12 cellular contexts compared by ENCODE assay signal in the genomic region with DNA sequence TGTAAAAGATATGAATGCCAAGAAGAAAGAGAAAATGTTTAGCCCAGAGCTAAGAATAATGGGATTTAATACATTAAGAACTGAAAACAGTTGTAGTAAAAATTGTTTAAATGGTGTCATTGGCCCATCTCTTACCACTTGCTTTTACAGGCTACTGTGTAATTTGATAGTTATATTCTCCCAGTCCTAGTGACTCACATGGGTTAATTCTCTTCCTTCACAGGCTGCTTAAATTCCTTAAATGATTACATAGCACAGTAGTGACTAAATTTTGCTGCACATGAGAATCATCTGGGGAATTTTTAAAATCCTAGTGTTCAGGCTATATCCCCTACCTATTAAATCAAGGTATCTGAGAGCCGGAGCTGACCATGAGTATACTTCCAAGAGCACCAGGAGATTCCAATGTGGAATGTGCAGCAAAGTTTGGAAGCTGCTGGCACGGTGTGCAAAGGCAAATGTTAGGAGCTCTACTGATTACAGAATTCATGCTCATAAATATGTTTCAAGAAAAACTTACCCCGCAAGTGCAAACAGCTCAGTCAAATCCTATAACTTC. TPM values are rescaled to one million over a fixed set of nuclear protein-coding genes. Genes with fewer than 3 reads are reported as not detected.
DNase-seq lines count a peak whose midpoint lies in the region; ATAC-seq and TF ChIP-seq lines count a peak whose summit lies in the region.
"Had no signal": no experiment of that assay in that cellular context is flagged by ENCODE, and none has a peak within 500 bp of the region (broad histone marks: within the 10 kb centered on the region; RNA-seq: fewer than 3 reads in every experiment).

No MANE protein-coding gene starts in this region.

- TF ChIP-seq CTCF in fibroblast of mammary gland (conservative IDR thresholded peaks at IDR 0.05; ENCODE audit: control insufficient read depth, insufficient read depth, low read depth, low read length), result no peak
- no peak for TF ChIP-seq CTCF in smooth muscle cell (IDR thresholded peaks at IDR 0.05; ENCODE audit: borderline replicate concordance, insufficient read depth, poor library complexity, severe bottlenecking)
- no peak for TF ChIP-seq CTCF in endothelial cell (IDR thresholded peaks at IDR 0.05; ENCODE audit: unreplicated experiment)

- H3K36me3 Mint-ChIP-seq in endothelial cell (ENCODE audit: low read depth, unreplicated experiment), result no peaks in the 10 kb centered on the region
- H3K36me3 Mint-ChIP-seq: activated naive CD8-positive, alpha-beta T cell treated with anti-CD3 and anti-CD28 coated beads for 36 hours; mesothelial cell of epicardium had no signal

- no peaks in the 10 kb centered on the region for H3K4me1 ChIP-seq in smooth muscle cell (ENCODE audit: low read depth)
- no peaks in the 10 kb centered on the region for H3K4me1 ChIP-seq in Karpas-422 (ENCODE audit: low read length)

- H3K4me3 Mint-ChIP-seq in endothelial cell (ENCODE audit: unreplicated experiment), result no peak overlapping the region
- H3K4me3 Mint-ChIP-seq: activated naive CD8-positive, alpha-beta T cell treated with anti-CD3 and anti-CD28 coated beads for 36 hours; mesothelial cell of epicardium had no signal

- H2AFZ ChIP-seq in smooth muscle cell (ENCODE audit: low read depth) (no peak overlapping the region), Karpas-422 (ENCODE audit: low read length) (no peak overlapping the region)

- H3K36me3 ChIP-seq in smooth muscle cell (ENCODE audit: low read depth) (no peaks in the 10 kb centered on the region), Karpas-422 (ENCODE audit: insufficient read depth, low read length) (no peaks in the 10 kb centered on the region)

- H3K9ac ChIP-seq in smooth muscle cell (ENCODE audit: low read depth), result no peak overlapping the region
- H3K9ac ChIP-seq in Karpas-422 (ENCODE audit: low read length), result no peak overlapping the region

- H3K27me3 Mint-ChIP-seq in endothelial cell (ENCODE audit: unreplicated experiment), result no peaks in the 10 kb centered on the region
- H3K27me3 Mint-ChIP-seq: activated naive CD8-positive, alpha-beta T cell treated with anti-CD3 and anti-CD28 coated beads for 36 hours had no signal

- 76% methylated on average over 3 of the region's 3 CpGs for WGBS in smooth muscle cell (ENCODE audit: low lambda C conversion rate)

- H3K4me1 Mint-ChIP-seq in endothelial cell (ENCODE audit: unreplicated experiment), result no peaks in the 10 kb centered on the region
- H3K4me1 Mint-ChIP-seq: activated naive CD8-positive, alpha-beta T cell treated with anti-CD3 and anti-CD28 coated beads for 36 hours had no signal

- H4K20me1 ChIP-seq in smooth muscle cell (ENCODE audit: low read depth), result no peaks in the 10 kb centered on the region
- no peaks in the 10 kb centered on the region for H4K20me1 ChIP-seq in Karpas-422 (ENCODE audit: insufficient read depth, low read depth, low read length)

- DNase-seq in GM04504 (ENCODE audit: low read depth), result peak; percentile 33
- peak; percentile 47 for DNase-seq in RPMI7951 (ENCODE audit: low read depth)
- DNase-seq in fibroblast of mammary gland (ENCODE audit: low read depth), result peak; percentile 70
- no peak for DNase-seq in smooth muscle cell (lab: John Stamatoyannopoulos, UW; ENCODE audit: unreplicated experiment)
- DNase-seq in Karpas-422, result no peak
- DNase-seq in endothelial cell (ENCODE audit: low spot score), result no peak
- DNase-seq: activated naive CD8-positive, alpha-beta T cell treated with anti-CD3 and anti-CD28 coated beads for 36 hours; effector CD8-positive, alpha-beta T cell; NCI-H446; substantia nigra had no signal

- ATAC-seq in GM21360 (IDR thresholded peaks at IDR 0.05; ENCODE audit: unreplicated experiment), result no peak

- H3K27ac Mint-ChIP-seq in endothelial cell (ENCODE audit: unreplicated experiment), result no peak overlapping the region
- H3K27ac Mint-ChIP-seq: activated naive CD8-positive, alpha-beta T cell treated with anti-CD3 and anti-CD28 coated beads for 36 hours; mesothelial cell of epicardium had no signal

- no peak overlapping the region for H3K4me3 ChIP-seq in fibroblast of mammary gland (ENCODE audit: control insufficient read depth, low read depth, low read length)
- H3K4me3 ChIP-seq in smooth muscle cell, result no peak overlapping the region
- no peak overlapping the region for H3K4me3 ChIP-seq in Karpas-422 (ENCODE audit: low read length)

- H3K4me2 ChIP-seq in smooth muscle cell (peak overlapping the region; percentile 4), Karpas-422 (ENCODE audit: low read depth, low read length, poor library complexity, severe bottlenecking) (no peak overlapping the region)

- H3K9me3 Mint-ChIP-seq in endothelial cell (ENCODE audit: unreplicated experiment), result no peaks in the 10 kb centered on the region
- H3K9me3 Mint-ChIP-seq: activated naive CD8-positive, alpha-beta T cell treated with anti-CD3 and anti-CD28 coated beads for 36 hours; mesothelial cell of epicardium had no signal

- H3K27me3 ChIP-seq in smooth muscle cell (ENCODE audit: low read depth) (no peaks in the 10 kb centered on the region), Karpas-422 (ENCODE audit: low read length) (no peaks in the 10 kb centered on the region)

- no peaks in the 10 kb centered on the region for H3K79me2 ChIP-seq in smooth muscle cell (ENCODE audit: low read depth)
- no peaks in the 10 kb centered on the region for H3K79me2 ChIP-seq in Karpas-422 (ENCODE audit: low read length)

- H3F3A ChIP-seq in smooth muscle cell (ENCODE audit: low read depth), result no peaks in the 10 kb centered on the region

- no peak overlapping the region for H3K27ac ChIP-seq in smooth muscle cell (ENCODE audit: low read depth)
- H3K27ac ChIP-seq in Karpas-422 (ENCODE audit: low read length), result no peak overlapping the region

- H3K9me3 ChIP-seq in smooth muscle cell (replicated peaks; ENCODE audit: low read depth), result no peaks in the 10 kb centered on the region
- H3K9me3 ChIP-seq in Karpas-422 (ENCODE audit: low read length), result no peaks in the 10 kb centered on the region

- H3K9me2 ChIP-seq in Karpas-422 (replicated peaks; ENCODE audit: insufficient read depth, low read length), result no peaks in the 10 kb centered on the region

RNA-seq across cellular contexts. Expression of gene ZNF800, which starts 45.3 kb away (rescaled TPM):
- 13.2 and 22.7 TPM in 2 replicates for total RNA-seq in RPMI7951 (2014; rRNA removed; shearing (Covaris generic))
- 23.5 and 31.4 TPM in 2 replicates for total RNA-seq in smooth muscle cell
- 12.8 and 13.7 TPM in 2 replicates for polyA plus RNA-seq in smooth muscle cell
- 21.5 and 48.8 TPM in 2 replicates for total RNA-seq in Karpas-422 (2014; rRNA removed; shearing (Covaris generic); ENCODE audit: low replicate concordance)
- 29.4 TPM for total RNA-seq in endothelial cell (ENCODE audit: unreplicated experiment)

Comparison
In these comparisons a context has a peak if more than half of its experiments do, and no peak if none do; other contexts are left out.
1. DNase-seq: peak in GM04504 (single experiment), RPMI7951 (single experiment) and fibroblast of mammary gland (single experiment); none in smooth muscle cell (single experiment), Karpas-422 (single experiment) and endothelial cell (single experiment).